Comparison of ENCODE assay signal across 20 cellular contexts in genomic region chr1:219010720-219011119, GRCh38.
A peak's percentile ranks its signal among the peaks of the same experiment; 100 is the strongest.
DNase-seq lines count a peak whose midpoint lies in the region; ATAC-seq and TF ChIP-seq lines count a peak whose summit lies in the region.
"Had no signal": no experiment of that assay in that cellular context is flagged by ENCODE, and none has a peak within 500 bp of the region (broad histone marks: within the 10 kb centered on the region; RNA-seq: fewer than 3 reads in every experiment).

No MANE protein-coding gene starts in this region.

- H3F3A ChIP-seq in neural progenitor cell (ENCODE audit: low read depth) = no peaks in the 10 kb centered on the region

- no peak overlapping the region for H3K4me2 ChIP-seq in neural progenitor cell

- H3K27me3 ChIP-seq in neural progenitor cell (no peaks in the 10 kb centered on the region), right cardiac atrium (ENCODE audit: control insufficient read depth, insufficient read depth) (no peaks in the 10 kb centered on the region)
- H3K27me3 ChIP-seq: BE2C had no signal

- intact Hi-C loops in right cardiac atrium (cut with DNase I) = no loop called here

- no peaks in the 10 kb centered on the region for H3K4me1 Mint-ChIP-seq in neural progenitor cell
- H3K4me1 Mint-ChIP-seq: CD4-positive, CD25-positive, alpha-beta regulatory T cell; CD8-positive, alpha-beta memory T cell had no signal

- TF ChIP-seq CTCF in neural progenitor cell (IDR thresholded peaks at IDR 0.05) = no peak

- peak; percentile 78 for ATAC-seq in GM19463 (IDR thresholded peaks at IDR 0.05; ENCODE audit: unreplicated experiment)
- ATAC-seq in HG02588 (IDR thresholded peaks at IDR 0.05; ENCODE audit: unreplicated experiment) = peak; percentile 53
- ATAC-seq in right cardiac atrium = no peak
- ATAC-seq in GM18873 (IDR thresholded peaks at IDR 0.05; ENCODE audit: low FRiP score, unreplicated experiment) = no peak

- DNase-seq in neural progenitor cell (ENCODE audit: low spot score) (no peak), right cardiac atrium (no peak), NCI-H1930 (lab: John Stamatoyannopoulos, UW) (no peak)
- DNase-seq: ACHN; BE2C; C1 segment of cervical spinal cord; CD4-positive, CD25-positive, alpha-beta regulatory T cell; CD8-positive, alpha-beta memory T cell; COR-L47; DMS 273 treated with DMSO at 0.1 percent for 48 hours; DMS53; DND-41; EL; GOT3; H7; IMR-90 had no signal

- H3K36me3 Mint-ChIP-seq in neural progenitor cell = no peaks in the 10 kb centered on the region
- H3K36me3 Mint-ChIP-seq: CD4-positive, CD25-positive, alpha-beta regulatory T cell; CD8-positive, alpha-beta memory T cell had no signal

- peak overlapping the region; percentile 22 for H2AFZ ChIP-seq in neural progenitor cell (replicated peaks)

- peaks cover 2% of the 10 kb centered on the region for H3K9me3 Mint-ChIP-seq in neural progenitor cell

- H3K4me1 ChIP-seq in neural progenitor cell (no peaks in the 10 kb centered on the region), right cardiac atrium (ENCODE audit: control insufficient read depth, insufficient read depth, low read length) (no peaks in the 10 kb centered on the region)
- H3K4me1 ChIP-seq: BE2C had no signal

- no peak overlapping the region for H3K9ac ChIP-seq in neural progenitor cell

- H3K4me3 Mint-ChIP-seq in neural progenitor cell = no peak overlapping the region
- H3K4me3 Mint-ChIP-seq: CD4-positive, CD25-positive, alpha-beta regulatory T cell; CD8-positive, alpha-beta memory T cell had no signal

- H3K27me3 Mint-ChIP-seq in neural progenitor cell (ENCODE audit: insufficient read depth, low read depth) = peaks cover 2% of the 10 kb centered on the region
- H3K27me3 Mint-ChIP-seq: CD4-positive, CD25-positive, alpha-beta regulatory T cell; CD8-positive, alpha-beta memory T cell had no signal

- WGBS in right cardiac atrium = 90% methylated on average over 2 of the region's 2 CpGs

- H3K9me3 ChIP-seq in neural progenitor cell (ENCODE audit: low read depth) (no peaks in the 10 kb centered on the region), right cardiac atrium (ENCODE audit: control insufficient read depth, low read length) (no peaks in the 10 kb centered on the region)
- H3K9me3 ChIP-seq: BE2C had no signal

- H3K27ac Mint-ChIP-seq in neural progenitor cell = no peak overlapping the region
- H3K27ac Mint-ChIP-seq: CD8-positive, alpha-beta memory T cell had no signal

- no peaks in the 10 kb centered on the region for H3K79me2 ChIP-seq in neural progenitor cell (ENCODE audit: low read depth)

- H3K4me3 ChIP-seq in neural progenitor cell (no peak overlapping the region), right cardiac atrium (ENCODE audit: low read length) (no peak overlapping the region)
- H3K4me3 ChIP-seq: K562 had no signal

- no peaks in the 10 kb centered on the region for H3K36me3 ChIP-seq in neural progenitor cell
- H3K36me3 ChIP-seq: BE2C had no signal

- H3K27ac ChIP-seq in neural progenitor cell (no peak overlapping the region), right cardiac atrium (ENCODE audit: low read length) (no peak overlapping the region)

- H4K20me1 ChIP-seq in neural progenitor cell (ENCODE audit: low read depth) = no peaks in the 10 kb centered on the region

Comparison
In these comparisons a context has a peak if more than half of its experiments do, and no peak if none do; other contexts are left out.
1. ATAC-seq: peak in GM19463 (single experiment) and HG02588 (single experiment); none in right cardiac atrium (0 of 2) and GM18873 (single experiment).